Comparison of ENCODE assay signal across 2 cellular contexts in genomic region chr6:169789146-169789943, GRCh38.
TF ChIP-seq lines count a peak whose summit lies in the region.

No MANE protein-coding gene starts in this region.

TF ChIP-seq in A549, 52 proteins besides CTCF, POLR2A, EP300 and RAD21:
- TF ChIP-seq POLR2AphosphoS2 (conservative IDR thresholded peaks at IDR 0.05; ENCODE audit: low read length) (no peak), ESRRA (IDR thresholded peaks at IDR 0.05; ENCODE audit: borderline replicate concordance, low read length) (no peak), HMGXB4 (CRISPR knock-in tag; IDR thresholded peaks at IDR 0.05; ENCODE audit: borderline replicate concordance) (no peak)

TF ChIP-seq in K562, 482 proteins besides CTCF, POLR2A, EP300 and RAD21:
- TF ChIP-seq TEAD1 (CRISPR knock-in tag; IDR thresholded peaks at IDR 0.05) = 0 out of 4 replicates have a peak, but pooled peaks of 1 of the 2 experiments have one; percentile 29
- TF ChIP-seq ZNF143 (CRISPR knock-in tag; IDR thresholded peaks at IDR 0.05) = no peak
- TF ChIP-seq TGIF2 (CRISPR knock-in tag; IDR thresholded peaks at IDR 0.05) = no peak
- no peak for TF ChIP-seq SIRT6 (IDR thresholded peaks at IDR 0.05; ENCODE audit: low read depth, low read length)
- TF ChIP-seq ZNF740 (CRISPR knock-in tag; IDR thresholded peaks at IDR 0.05) = no peak
- TF ChIP-seq ZNF740 (tag; IDR thresholded peaks at IDR 0.05) = no peak
- no peak for TF ChIP-seq MCM5 (IDR thresholded peaks at IDR 0.05; ENCODE audit: low read depth)
- peak; percentile 72 for TF ChIP-seq TFAP4 (CRISPR knock-in tag; IDR thresholded peaks at IDR 0.05; ENCODE audit: borderline replicate concordance)
- TF ChIP-seq ZNF766 (CRISPR knock-in tag; conservative IDR thresholded peaks at IDR 0.05) = no peak
- no peak for TF ChIP-seq CBX8 (IDR thresholded peaks at IDR 0.05; ENCODE audit: borderline replicate concordance, extremely low read depth, low read depth, low read length, poor library complexity, severe bottlenecking)
- TF ChIP-seq NCOA1 (IDR thresholded peaks at IDR 0.05; ENCODE audit: low read depth) = no peak
- no peak for TF ChIP-seq HOMEZ (CRISPR knock-in tag; IDR thresholded peaks at IDR 0.05)
- peak; percentile 55 for TF ChIP-seq CTCFL (IDR thresholded peaks at IDR 0.05; ENCODE audit: borderline replicate concordance, insufficient read depth, low read depth, low read length, poor library complexity, severe bottlenecking)
- TF ChIP-seq DDX20 (tag; IDR thresholded peaks at IDR 0.05; ENCODE audit: low read depth) = no peak
- TF ChIP-seq CBX2 (IDR thresholded peaks at IDR 0.05; ENCODE audit: insufficient read depth, low read length, poor library complexity, severe bottlenecking) = no peak
- no peak for TF ChIP-seq MTA3 (IDR thresholded peaks at IDR 0.05; ENCODE audit: borderline replicate concordance)
- no peak for TF ChIP-seq BRCA1 (IDR thresholded peaks at IDR 0.05)
- 0 out of 2 replicates have a peak, but pooled peaks have one; percentile 7 for TF ChIP-seq BRCA1 (CRISPR knock-in tag; IDR thresholded peaks at IDR 0.05)
- TF ChIP-seq KDM1A (IDR thresholded peaks at IDR 0.05) = peak in 1 of 2 experiments; percentile 13; a peak in 1 of 4 replicates
- TF ChIP-seq MAFK (IDR thresholded peaks at IDR 0.05; ENCODE audit: low read length) = no peak
- no peak for TF ChIP-seq ZNF507 (tag; conservative IDR thresholded peaks at IDR 0.05)
- no peak for TF ChIP-seq TCFL5 (CRISPR knock-in tag; conservative IDR thresholded peaks at IDR 0.05)
- no peak for TF ChIP-seq HNRNPUL1 (IDR thresholded peaks at IDR 0.05; ENCODE audit: low read length)
- no peak for TF ChIP-seq ZNF24 (IDR thresholded peaks at IDR 0.05)
- TF ChIP-seq SMAD2 (IDR thresholded peaks at IDR 0.05; ENCODE audit: low read depth, low read length) = no peak
